21 cellular contexts compared by ENCODE assay signal in genomic region chr5:2134543-2135299, GRCh38.
DNase-seq lines count a peak whose midpoint lies in the region; ATAC-seq, FAIRE-seq and TF ChIP-seq lines count a peak whose summit lies in the region.
"Had no signal": no experiment of that assay in that cellular context is flagged by ENCODE, and none has a peak within 500 bp of the region (broad histone marks: within the 10 kb centered on the region; RNA-seq: fewer than 3 reads in every experiment).

No MANE protein-coding gene starts in this region.

- CTCF ChIA-PET in A549 (lab: Yijun Ruan, JAX) = no interaction called here
- CTCF ChIA-PET in PC-3 (lab: Charles Lee) = no interaction called here

- H3K9me2 ChIP-seq in PC-3 (replicated peaks; ENCODE audit: low read length) = no peaks in the 10 kb centered on the region

- H3K27me3 ChIP-seq in PC-3 (ENCODE audit: low read length) (peaks cover 12% of the 10 kb centered on the region), endodermal cell (ENCODE audit: control insufficient read depth, insufficient read depth, low read length, poor library complexity, severe bottlenecking) (no peaks in the 10 kb centered on the region), right lobe of liver (no peaks in the 10 kb centered on the region)
- H3K27me3 ChIP-seq: colonic mucosa, upper lobe of left lung had no signal

- H3K4me3 ChIP-seq in A549 (no peak overlapping the region), PC-3 (ENCODE audit: low read length) (0 out of 2 replicates have a peak overlapping the region, but pooled peaks have one; percentile 21), endodermal cell (ENCODE audit: low read length) (no peak overlapping the region), right lobe of liver (no peak overlapping the region)
- H3K4me3 ChIP-seq: colonic mucosa, heart right ventricle, PC-9, upper lobe of left lung had no signal

- H3K27me3 Mint-ChIP-seq in endodermal cell (ENCODE audit: insufficient read depth) = peaks cover 7% of the 10 kb centered on the region

- no peak for TF ChIP-seq RAD21 in A549 (conservative IDR thresholded peaks at IDR 0.05 in 1 of 2, IDR thresholded peaks at IDR 0.05 in 1 of 2)

- H3K9me3 Mint-ChIP-seq in endodermal cell = no peaks in the 10 kb centered on the region
- H3K9me3 Mint-ChIP-seq: activated naive CD4-positive, alpha-beta T cell treated with anti-CD3 and anti-CD28 coated beads, Interleukin-2, amount 50 U/mL, for 24 hours; activated T-cell treated with anti-CD3 and anti-CD28 coated beads, Interleukin-2, amount 50 U/mL, for 72 hours; neural crest cell had no signal

- H3K9ac ChIP-seq in PC-3 (ENCODE audit: low read length) (no peak overlapping the region), endodermal cell (ENCODE audit: extremely low read depth, low read length, poor library complexity, severe bottlenecking) (no peak overlapping the region)

- 27% methylated on average over 20 of the region's 20 CpGs for WGBS in A549 (ENCODE audit: missing lambda C conversion rate)
- 94 to 95% methylated on average over 15 to 20 of the region's 20 CpGs for WGBS in endodermal cell (ENCODE audit: insufficient coverage in 1 of 2, insufficient read length in 1 of 2), 2 experiments
- WGBS in right lobe of liver (ENCODE audit: insufficient coverage, low coverage, low lambda C conversion rate, missing lambda C conversion rate) = 24% methylated on average over 13 of the region's 20 CpGs

- H3K36me3 Mint-ChIP-seq in endodermal cell (ENCODE audit: low read depth) = no peaks in the 10 kb centered on the region
- H3K36me3 Mint-ChIP-seq: activated naive CD4-positive, alpha-beta T cell treated with anti-CD3 and anti-CD28 coated beads, Interleukin-2, amount 50 U/mL, for 24 hours had no signal

- no peak for TF ChIP-seq CTCF in A549 (IDR thresholded peaks at IDR 0.05)
- no peak for TF ChIP-seq CTCF in PC-3 (conservative IDR thresholded peaks at IDR 0.05; ENCODE audit: low read depth, low read length)
- TF ChIP-seq CTCF in endodermal cell (conservative IDR thresholded peaks at IDR 0.05) = no peak
- TF ChIP-seq CTCF in right lobe of liver (IDR thresholded peaks at IDR 0.05) = no peak

- DNase-seq in A549 (ENCODE audit: low read depth in 1 of 2, low spot score in 1 of 2) (peak in 1 of 2 experiments; percentile 7), PC-3 (peak; percentile 49), endodermal cell (peak; percentile 24), right lobe of liver (no peak), AG08396 (ENCODE audit: low spot score) (no peak), NCI-H146 (lab: John Stamatoyannopoulos, UW) (no peak)
- DNase-seq: activated CD4-positive, alpha-beta T cell treated with anti-CD3 and anti-CD28 coated beads for 1 hour; activated T-cell treated with anti-CD3 and anti-CD28 coated beads, Interleukin-2, amount 50 U/mL, for 72 hours; colonic mucosa; GOT3; heart right ventricle; NCI-H1105; NCI-H2029 treated with DMSO at 0.1 percent for 48 hours; PC-9; stimulated activated CD8-positive, alpha-beta memory T cell treated with anti-CD3 and anti-CD28 coated beads, Interleukin-4, amount 100 ng/mL, for 48 hours; T-helper 1 cell; upper lobe of left lung had no signal

- no peaks in the 10 kb centered on the region for H3K4me1 ChIP-seq in A549
- peaks cover 7% of the 10 kb centered on the region for H3K4me1 ChIP-seq in PC-3 (ENCODE audit: insufficient read depth, low read length)
- H3K4me1 ChIP-seq in endodermal cell (ENCODE audit: control insufficient read depth, insufficient read depth, low read length) = no peaks in the 10 kb centered on the region
- no peaks in the 10 kb centered on the region for H3K4me1 ChIP-seq in right lobe of liver
- H3K4me1 ChIP-seq: colonic mucosa, heart right ventricle, upper lobe of left lung had no signal

- no peak for FAIRE-seq in A549 (lab: Jason Lieb, UNC)
- FAIRE-seq: TTC549 had no signal

- no peak overlapping the region for H3K4me3 Mint-ChIP-seq in endodermal cell
- H3K4me3 Mint-ChIP-seq: activated naive CD4-positive, alpha-beta T cell treated with anti-CD3 and anti-CD28 coated beads, Interleukin-2, amount 50 U/mL, for 24 hours; activated T-cell treated with anti-CD3 and anti-CD28 coated beads, Interleukin-2, amount 50 U/mL, for 72 hours; neural crest cell had no signal

- no peak overlapping the region for H3K27ac ChIP-seq in A549
- no peak overlapping the region for H3K27ac ChIP-seq in PC-3 (ENCODE audit: low read length)
- no peak overlapping the region for H3K27ac ChIP-seq in endodermal cell (ENCODE audit: low read depth, low read length)
- H3K27ac ChIP-seq in right lobe of liver = no peak overlapping the region
- H3K27ac ChIP-seq: colonic mucosa, heart right ventricle, PC-9, upper lobe of left lung had no signal

- TF ChIP-seq POLR2A in A549 (IDR thresholded peaks at IDR 0.05; ENCODE audit: low read length) (no peak), right lobe of liver (IDR thresholded peaks at IDR 0.05) (no peak)

- no peaks in the 10 kb centered on the region for H3F3A ChIP-seq in PC-3 (ENCODE audit: low read length, unreplicated experiment)

- peaks cover 8% of the 10 kb centered on the region for H3K4me1 Mint-ChIP-seq in endodermal cell
- H3K4me1 Mint-ChIP-seq: activated naive CD4-positive, alpha-beta T cell treated with anti-CD3 and anti-CD28 coated beads, Interleukin-2, amount 50 U/mL, for 24 hours had no signal

- no TSS peak for BruUV-seq in PC-3 (replicated peaks; lab: Mats Ljungman, UMichigan)

- H3K9me3 ChIP-seq in A549 (no peaks in the 10 kb centered on the region), PC-3 (ENCODE audit: low read length) (no peaks in the 10 kb centered on the region), endodermal cell (ENCODE audit: control insufficient read depth, low read length) (no peaks in the 10 kb centered on the region), right lobe of liver (no peaks in the 10 kb centered on the region)
- H3K9me3 ChIP-seq: colonic mucosa, heart right ventricle, upper lobe of left lung had no signal

- POLR2A ChIA-PET in A549 (lab: Yijun Ruan, JAX) (no interaction called here), PC-3 (lab: Charles Lee; ENCODE audit: unreplicated experiment) (no interaction called here)

- no peaks in the 10 kb centered on the region for H3K79me2 ChIP-seq in PC-3 (ENCODE audit: low read length)

- H3K4me2 ChIP-seq in A549 = peak overlapping the region; percentile 55
- peak overlapping the region; percentile 62 for H3K4me2 ChIP-seq in PC-3 (ENCODE audit: low read length)
- H3K4me2 ChIP-seq: PC-9 had no signal

- H3K27ac Mint-ChIP-seq in endodermal cell = no peak overlapping the region
- H3K27ac Mint-ChIP-seq: activated naive CD4-positive, alpha-beta T cell treated with anti-CD3 and anti-CD28 coated beads, Interleukin-2, amount 50 U/mL, for 24 hours; activated T-cell treated with anti-CD3 and anti-CD28 coated beads, Interleukin-2, amount 50 U/mL, for 72 hours had no signal

- TF ChIP-seq EP300 in A549 (IDR thresholded peaks at IDR 0.05) = no peak

- no peaks in the 10 kb centered on the region for H4K20me1 ChIP-seq in PC-3 (ENCODE audit: low read length)

- H2AFZ ChIP-seq in PC-3 (ENCODE audit: low read length) = 0 out of 2 replicates have a peak overlapping the region, but pooled peaks have one; percentile 22
- H2AFZ ChIP-seq: PC-9 had no signal

- peak in 1 of 2 experiments; percentile 52; a peak in 1 of 6 replicates for ATAC-seq in A549
- peak; percentile 83 for ATAC-seq in PC-3
- ATAC-seq in right lobe of liver = peak; percentile 52 to 84 (median 78)
- no peak for ATAC-seq in GM21529 (IDR thresholded peaks at IDR 0.05; ENCODE audit: unreplicated experiment)

- no peaks in the 10 kb centered on the region for H3K36me3 ChIP-seq in PC-3 (ENCODE audit: low read depth, low read length)
- no peaks in the 10 kb centered on the region for H3K36me3 ChIP-seq in endodermal cell (ENCODE audit: control insufficient read depth, insufficient read depth, low read length)
- H3K36me3 ChIP-seq in right lobe of liver = no peaks in the 10 kb centered on the region
- H3K36me3 ChIP-seq: colonic mucosa, heart right ventricle, upper lobe of left lung had no signal

- intact Hi-C loops in PC-3 (cut with micrococcal nuclease) (no loop called here), right lobe of liver (cut with DNase I) (no loop called here)

TF ChIP-seq in A549, 52 proteins besides CTCF, POLR2A, EP300 and RAD21:
- TF ChIP-seq MYC (IDR thresholded peaks at IDR 0.05; ENCODE audit: borderline replicate concordance, low read length) (no peak), MAZ (IDR thresholded peaks at IDR 0.05; ENCODE audit: borderline replicate concordance, low read depth, low read length) (no peak)

Comparison
In these comparisons a context has a peak if more than half of its experiments do, and no peak if none do; other contexts are left out.
1. DNase-seq: peak in PC-3 (single experiment) and endodermal cell (single experiment); none in right lobe of liver (0 of 3), AG08396 (single experiment) and NCI-H146 (single experiment).